In the genomic region with DNA sequence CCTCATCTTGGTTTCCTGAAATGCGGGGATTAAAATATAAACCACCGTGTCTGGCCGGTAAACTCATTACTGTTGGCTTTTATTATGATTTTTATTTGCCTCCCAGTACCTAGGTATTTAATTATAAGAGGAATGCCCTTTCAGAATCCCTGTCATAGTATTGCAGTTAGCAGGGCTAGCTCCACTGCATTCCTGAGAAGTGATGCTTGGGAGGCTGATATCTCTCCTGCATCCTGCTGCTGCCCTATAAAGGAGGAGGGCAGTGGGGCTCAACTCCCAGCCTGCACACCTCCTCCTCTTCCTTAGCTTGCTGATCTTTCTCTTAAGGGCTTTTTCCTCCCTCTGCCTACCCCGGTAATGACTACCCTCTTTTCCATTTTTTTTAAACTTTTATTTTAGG, we compare ENCODE assay signal across 23 cellular contexts. TPM values are rescaled to one million over a fixed set of nuclear protein-coding genes. Genes with fewer than 3 reads are reported as not detected.
DNase-seq lines count a peak whose midpoint lies in the region; ATAC-seq and TF ChIP-seq lines count a peak whose summit lies in the region.
"Had no signal": no experiment of that assay in that cellular context is flagged by ENCODE, and none has a peak within 500 bp of the region (broad histone marks: within the 10 kb centered on the region; RNA-seq: fewer than 3 reads in every experiment).

No MANE protein-coding gene starts in this region.

- peaks cover 2% of the 10 kb centered on the region for H3K36me3 Mint-ChIP-seq in activated CD4-positive, alpha-beta T cell treated with anti-CD3 and anti-CD28 coated beads for 36 hours (ENCODE audit: low read depth)
- H3K36me3 Mint-ChIP-seq: activated CD4-positive, alpha-beta memory T cell treated with anti-CD3 and anti-CD28 coated beads for 36 hours had no signal

- no peak overlapping the region for H3K4me3 Mint-ChIP-seq in activated CD4-positive, alpha-beta T cell treated with anti-CD3 and anti-CD28 coated beads for 36 hours
- H3K4me3 Mint-ChIP-seq: activated CD4-positive, alpha-beta memory T cell treated with anti-CD3 and anti-CD28 coated beads for 36 hours; activated naive CD8-positive, alpha-beta T cell; stimulated activated memory B cell treated with anti-CD40 and anti-IgM and Interleukin-4, amounts not matched to agents 10 μg/mL and 1 μg/mL and 100 μg/mL, for 72 hours had no signal

- H3K9me3 Mint-ChIP-seq in activated CD4-positive, alpha-beta T cell treated with anti-CD3 and anti-CD28 coated beads for 36 hours (ENCODE audit: low read depth) = no peaks in the 10 kb centered on the region
- H3K9me3 Mint-ChIP-seq: activated CD4-positive, alpha-beta memory T cell treated with anti-CD3 and anti-CD28 coated beads for 36 hours; stimulated activated memory B cell treated with anti-CD40 and anti-IgM and Interleukin-4, amounts not matched to agents 10 μg/mL and 1 μg/mL and 100 μg/mL, for 72 hours had no signal

- no peak overlapping the region for H3K27ac Mint-ChIP-seq in activated CD4-positive, alpha-beta T cell treated with anti-CD3 and anti-CD28 coated beads for 36 hours
- H3K27ac Mint-ChIP-seq: activated CD4-positive, alpha-beta memory T cell treated with anti-CD3 and anti-CD28 coated beads for 36 hours; activated naive CD8-positive, alpha-beta T cell; stimulated activated memory B cell treated with anti-CD40 and anti-IgM and Interleukin-4, amounts not matched to agents 10 μg/mL and 1 μg/mL and 100 μg/mL, for 72 hours had no signal

- H3K36me3 ChIP-seq in PC-9 (ENCODE audit: low read depth) = no peaks in the 10 kb centered on the region
- H3K36me3 ChIP-seq: gastrocnemius medialis, lower lobe of right lung, pancreas had no signal

- POLR2A ChIA-PET in PC-9 (lab: Charles Lee; ENCODE audit: unreplicated experiment) = no interaction called here
- POLR2A ChIA-PET in activated CD4-positive, alpha-beta T cell treated with anti-CD3 and anti-CD28 coated beads for 36 hours (lab: Charles Lee) = interaction anchor here (1.1 kb wide), 1 partner anchor 170 kb away, joined by 3 read pairs; no protein-coding TSS in a partner anchor

- H3K9me2 ChIP-seq in PC-9 (ENCODE audit: insufficient read depth) = no peaks in the 10 kb centered on the region

- intact Hi-C loops in PC-9 (cut with micrococcal nuclease; ENCODE audit: unreplicated experiment) = loop anchor here (10.0 kb wide), 1 partner anchor 972 kb away; no protein-coding TSS in a partner anchor
- intact Hi-C loops in left colon (cut with DNase I, micrococcal nuclease) = no loop called here
- intact Hi-C loops in activated CD4-positive, alpha-beta T cell treated with anti-CD3 and anti-CD28 coated beads for 36 hours (cut with DNase I, micrococcal nuclease) = no loop called here

- TF ChIP-seq CTCF in PC-9 (conservative IDR thresholded peaks at IDR 0.05) (no peak), epithelial cell of esophagus (IDR thresholded peaks at IDR 0.05; ENCODE audit: insufficient read depth, low read depth, low read length, missing control alignments) (no peak)

- no peaks in the 10 kb centered on the region for H3K9me3 ChIP-seq in PC-9 (ENCODE audit: insufficient read depth, low read depth)
- H3K9me3 ChIP-seq: gastrocnemius medialis, lower lobe of right lung, pancreas had no signal

- H3F3A ChIP-seq in PC-9 (ENCODE audit: insufficient read depth, low read depth) = no peaks in the 10 kb centered on the region; the same call in 1 of the 2 replicates

- peaks cover 12% of the 10 kb centered on the region for H3K4me1 ChIP-seq in PC-9 (replicated peaks; ENCODE audit: insufficient read depth)

- H3K4me2 ChIP-seq in PC-9 = no peak overlapping the region
- H3K4me2 ChIP-seq: KMS-11 had no signal

- BruUV-seq in PC-9 (replicated peaks; lab: Mats Ljungman, UMichigan) = no TSS peak

- H3K27me3 ChIP-seq in PC-9 (ENCODE audit: insufficient read depth, low read depth) = no peaks in the 10 kb centered on the region
- H3K27me3 ChIP-seq: gastrocnemius medialis, pancreas had no signal

- no peak overlapping the region for H2AFZ ChIP-seq in PC-9

- H3K79me2 ChIP-seq in PC-9 (ENCODE audit: low read depth) = no peaks in the 10 kb centered on the region

- CTCF ChIA-PET in PC-9 (lab: Charles Lee) = no interaction called here
- CTCF ChIA-PET in activated CD4-positive, alpha-beta T cell treated with anti-CD3 and anti-CD28 coated beads for 36 hours (lab: Charles Lee) = interaction anchor here (1.0 to 2.2 kb wide), 9 partner anchors 10 to 292 kb away, joined by 3 to 11 read pairs (median 5); no protein-coding TSS in a partner anchor

- no peaks in the 10 kb centered on the region for H3K27me3 Mint-ChIP-seq in activated CD4-positive, alpha-beta T cell treated with anti-CD3 and anti-CD28 coated beads for 36 hours
- H3K27me3 Mint-ChIP-seq: activated CD4-positive, alpha-beta memory T cell treated with anti-CD3 and anti-CD28 coated beads for 36 hours; activated naive CD8-positive, alpha-beta T cell had no signal

- H3K4me1 Mint-ChIP-seq in activated CD4-positive, alpha-beta T cell treated with anti-CD3 and anti-CD28 coated beads for 36 hours = peaks cover 18% of the 10 kb centered on the region

- H3K27ac ChIP-seq in PC-9 = no peak overlapping the region
- H3K27ac ChIP-seq: C4-2B, gastrocnemius medialis, KMS-11, lower lobe of right lung, pancreas had no signal

- no peak overlapping the region for H3K4me3 ChIP-seq in PC-9
- H3K4me3 ChIP-seq in epithelial cell of esophagus (ENCODE audit: low read length) = no peak overlapping the region
- H3K4me3 ChIP-seq: gastrocnemius medialis, lower lobe of right lung, pancreas had no signal

- H4K20me1 ChIP-seq in PC-9 (ENCODE audit: insufficient read depth) = no peaks in the 10 kb centered on the region

- ATAC-seq in activated CD4-positive, CD25-positive, alpha-beta regulatory T cell treated with anti-CD3 and anti-CD28 coated beads, Interleukin-2, amount 50 U/mL, for 24 hours = no peak
- ATAC-seq in left colon = no peak
- no peak for ATAC-seq in activated CD4-positive, alpha-beta T cell treated with anti-CD3 and anti-CD28 coated beads for 36 hours
- ATAC-seq: gastrocnemius medialis; lower lobe of right lung; stimulated activated memory B cell treated with anti-CD40 and anti-IgM and Interleukin-4, amounts not matched to agents 10 μg/mL and 1 μg/mL and 100 μg/mL, for 72 hours had no signal

- DNase-seq in A172 (ENCODE audit: low spot score) = peak; percentile 40
- DNase-seq in ELR (ENCODE audit: low read depth) = peak; percentile 45
- peak; percentile 18 to 82 for DNase-seq in PC-9
- peak; percentile 74 for DNase-seq in epithelial cell of esophagus (ENCODE audit: low read depth)
- no peak for DNase-seq in left colon
- no peak for DNase-seq in iPS-NIHi11 (ENCODE audit: low spot score)
- no peak for DNase-seq in activated CD4-positive, alpha-beta T cell treated with anti-CD3 and anti-CD28 coated beads for 36 hours
- DNase-seq: activated CD4-positive, alpha-beta memory T cell treated with anti-CD3 and anti-CD28 coated beads for 36 hours; activated CD4-positive, CD25-positive, alpha-beta regulatory T cell; effector memory CD4-positive, alpha-beta T cell; gastrocnemius medialis; GOT3; hippocampal formation; lower lobe of right lung; NCI-H1694 treated with DMSO at 0.1 percent for 48 hours; NCI-H526 treated with DMSO at 0.1 percent for 48 hours; pancreas; stimulated activated CD4-positive, alpha-beta T cell treated with anti-CD3 and anti-CD28 coated beads, Interleukin-4, amount 100 ng/mL, for 1 hour had no signal

RNA-seq across cellular contexts. Expression of gene DISC1, which starts 19.9 kb away (rescaled TPM):
- 5.0 and 5.2 TPM in 2 replicates for total RNA-seq in A172 (2014; rRNA removed; shearing (Covaris generic))
- total RNA-seq in PC-9 (2021) = 7.4 and 12.1 TPM in 2 replicates
- 10 to 100 TPM in 1 of 2 donors, 1 to 10 TPM in 1; 9.2 to 12.8 TPM for total RNA-seq in left colon
- 1 to 10 TPM; 1.9 to 3.8 TPM for total RNA-seq in activated CD4-positive, alpha-beta T cell treated with anti-CD3 and anti-CD28 coated beads for 36 hours

Comparison
In these comparisons a context has a peak if more than half of its experiments do, and no peak if none do; other contexts are left out.
1. DNase-seq: peak in A172 (single experiment), ELR (single experiment), PC-9 (2 of 2) and epithelial cell of esophagus (single experiment); none in left colon (0 of 2), iPS-NIHi11 (single experiment) and activated CD4-positive, alpha-beta T cell treated with anti-CD3 and anti-CD28 coated beads for 36 hours (single experiment).